12 cellular contexts compared by ENCODE assay signal in genomic region chr11:125084057-125084416, GRCh38.
"Had no signal": no experiment of that assay in that cellular context is flagged by ENCODE, and none has a peak within 500 bp of the region (broad histone marks: within the 10 kb centered on the region; RNA-seq: fewer than 3 reads in every experiment).

No MANE protein-coding gene starts in this region.

- ATAC-seq: activated naive CD4-positive, alpha-beta T cell treated with anti-CD3 and anti-CD28 coated beads, Interleukin-2, amount 50 U/mL, for 72 hours; activated T-cell treated with anti-CD3 and anti-CD28 coated beads, Interleukin-2, amount 50 U/mL, for 72 hours; left lung had no signal

- DNase-seq: activated CD4-positive, alpha-beta T cell treated with anti-CD3 and anti-CD28 coated beads, Interleukin-2, amount 50 U/mL, for 48 hours; activated CD4-positive, CD25-positive, alpha-beta regulatory T cell treated with anti-CD3 and anti-CD28 coated beads, Interleukin-2, amount 50 U/mL, for 72 hours; activated gamma-delta T cell; activated T-cell treated with anti-CD3 and anti-CD28 coated beads, Interleukin-2, amount 50 U/mL, for 72 hours; hippocampal formation; kidney; left lung; stimulated activated CD4-positive, alpha-beta T cell treated with anti-CD3 and anti-CD28 coated beads, Interleukin-12 subunit alpha, Interleukin-12 subunit beta, amount 100 ng/mL, for 4 hours; T-helper 1 cell had no signal

- H3K4me3 ChIP-seq: left lung, thoracic aorta had no signal

- H3K36me3 ChIP-seq: thoracic aorta had no signal

- H3K4me1 ChIP-seq: left lung had no signal

- H3K36me3 Mint-ChIP-seq: activated naive CD4-positive, alpha-beta T cell treated with anti-CD3 and anti-CD28 coated beads, Interleukin-2, amount 50 U/mL, for 72 hours had no signal

- H3K4me3 Mint-ChIP-seq: activated T-cell treated with anti-CD3 and anti-CD28 coated beads, Interleukin-2, amount 50 U/mL, for 72 hours; nephron had no signal

- H3K4me1 Mint-ChIP-seq: nephron had no signal

- H3K9me3 ChIP-seq: left lung, thoracic aorta had no signal

- H3K27ac Mint-ChIP-seq: activated T-cell treated with anti-CD3 and anti-CD28 coated beads, Interleukin-2, amount 50 U/mL, for 72 hours; nephron had no signal

- H3K27ac ChIP-seq: left lung, thoracic aorta had no signal

- H3K9me3 Mint-ChIP-seq: activated naive CD4-positive, alpha-beta T cell treated with anti-CD3 and anti-CD28 coated beads, Interleukin-2, amount 50 U/mL, for 72 hours; activated T-cell treated with anti-CD3 and anti-CD28 coated beads, Interleukin-2, amount 50 U/mL, for 72 hours; nephron had no signal
